1 cellular context compared by ENCODE assay signal in the genomic region with DNA sequence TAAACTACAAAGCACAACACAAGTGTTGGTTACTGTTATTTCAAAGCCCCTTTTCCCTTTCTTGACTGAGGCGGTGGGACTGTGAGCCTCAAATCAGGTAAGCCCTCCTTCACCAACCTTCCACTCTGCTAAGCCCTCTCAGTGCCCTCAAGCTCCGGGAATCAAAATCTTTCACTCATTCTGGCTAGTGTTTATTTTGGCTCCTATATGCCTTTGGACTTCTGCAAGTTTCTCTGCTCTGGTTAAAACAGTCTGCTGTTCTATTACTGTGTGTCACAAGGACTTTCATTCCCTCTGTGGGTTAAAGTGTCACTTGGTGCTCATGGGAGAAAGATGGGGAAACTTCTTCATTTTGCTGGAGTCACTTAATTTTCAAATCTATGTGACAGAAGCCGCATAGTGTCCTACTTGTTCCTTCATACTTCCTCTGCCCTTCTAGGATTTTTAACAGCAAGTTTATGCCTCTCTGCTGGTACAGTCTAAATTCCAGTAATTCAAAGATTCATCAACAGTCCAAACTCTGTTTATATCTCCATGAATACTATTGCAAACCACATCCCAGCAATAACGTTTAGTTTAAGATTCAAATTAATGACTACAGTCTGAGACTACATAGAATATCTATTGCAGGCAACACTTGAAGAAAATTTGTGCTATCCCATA.
TF ChIP-seq lines count a peak whose summit lies in the region.

No MANE protein-coding gene starts in this region.

TF ChIP-seq in HepG2, 621 proteins besides CTCF, POLR2A, EP300 and RAD21:
- no peak for TF ChIP-seq ZNF781 (CRISPR knock-in tag; IDR thresholded peaks at IDR 0.05; ENCODE audit: borderline replicate concordance, not compliant biosample characterization)
- TF ChIP-seq ZNF782 (CRISPR knock-in tag; IDR thresholded peaks at IDR 0.05; ENCODE audit: borderline replicate concordance) = no peak
- TF ChIP-seq ELF4 (CRISPR knock-in tag; IDR thresholded peaks at IDR 0.05; ENCODE audit: borderline replicate concordance) = no peak
- no peak for TF ChIP-seq ZFP90 (CRISPR knock-in tag; IDR thresholded peaks at IDR 0.05; ENCODE audit: borderline replicate concordance)
- no peak for TF ChIP-seq ZMAT3 (CRISPR knock-in tag; conservative IDR thresholded peaks at IDR 0.05)
- no peak for TF ChIP-seq U2AF2 (IDR thresholded peaks at IDR 0.05; ENCODE audit: low read depth, low read length)
